In genomic region chr11:47425611-47426010, GRCh38 we compare ENCODE assay signal across 8 cellular contexts. TPM values are rescaled to one million over a fixed set of nuclear protein-coding genes. Genes with fewer than 3 reads are reported as not detected.
DNase-seq lines count a peak whose midpoint lies in the region; ATAC-seq and TF ChIP-seq lines count a peak whose summit lies in the region.

No MANE protein-coding gene starts in this region.

- BruUV-seq in Caco-2 (replicated peaks; lab: Mats Ljungman, UMichigan) (TSS peak; percentile 70), PC-9 (replicated peaks; lab: Mats Ljungman, UMichigan) (no TSS peak)

- peak overlapping the region; percentile 93 for H3K4me2 ChIP-seq in PC-9
- H3K4me2 ChIP-seq in osteoblast (ENCODE audit: insufficient read depth, low read length), result peak overlapping the region; percentile 98

- CTCF ChIA-PET in Caco-2 (lab: Charles Lee), result no interaction called here
- CTCF ChIA-PET in PC-9 (lab: Charles Lee), result no interaction called here

- H3K9me2 ChIP-seq in PC-9 (ENCODE audit: insufficient read depth), result no peaks in the 10 kb centered on the region

- H4K20me1 ChIP-seq in PC-9 (ENCODE audit: insufficient read depth), result no peaks in the 10 kb centered on the region
- H4K20me1 ChIP-seq in osteoblast (ENCODE audit: insufficient read depth, low read length), result no peaks in the 10 kb centered on the region

- intact Hi-C loops in Caco-2 (cut with micrococcal nuclease; ENCODE audit: unreplicated experiment), result loop anchor here (1.0 to 5.0 kb wide), 3 partner anchors 17 to 342 kb away; partner anchors contain the start of genes FNBP4 and SLC39A13
- intact Hi-C loops in PC-9 (cut with micrococcal nuclease; ENCODE audit: unreplicated experiment), result loop anchor here (1.0 to 5.0 kb wide), 3 partner anchors 17 to 342 kb away; partner anchors contain the start of genes CELF1, FNBP4 and SLC39A13

- H3K36me3 ChIP-seq in Caco-2 (ENCODE audit: control insufficient read depth, insufficient read depth, low read length) (peaks cover 13% of the 10 kb centered on the region), PC-9 (ENCODE audit: low read depth) (peaks cover 22% of the 10 kb centered on the region), osteoblast (ENCODE audit: insufficient read depth, low read length) (peaks cover 37% of the 10 kb centered on the region)

- H3K27me3 ChIP-seq in Caco-2 (replicated peaks; ENCODE audit: control insufficient read depth, insufficient read depth, low read length), result no peaks in the 10 kb centered on the region
- no peaks in the 10 kb centered on the region for H3K27me3 ChIP-seq in PC-9 (ENCODE audit: insufficient read depth, low read depth)
- H3K27me3 ChIP-seq in osteoblast (ENCODE audit: insufficient read depth, low read length), result no peaks in the 10 kb centered on the region

- TF ChIP-seq CTCF in Caco-2 (IDR thresholded peaks at IDR 0.05; ENCODE audit: insufficient read depth in 1 of 2, low read depth in 1 of 2, low read length in 1 of 2, severe bottlenecking in 1 of 2, unreplicated experiment in 1 of 2) (no peak), PC-9 (conservative IDR thresholded peaks at IDR 0.05) (no peak), epithelial cell of esophagus (IDR thresholded peaks at IDR 0.05; ENCODE audit: insufficient read depth, low read depth, low read length, missing control alignments) (no peak), osteoblast (IDR thresholded peaks at IDR 0.05; ENCODE audit: extremely low read depth, low read depth, low read length) (no peak)

- H3K27ac ChIP-seq in PC-9 (peak overlapping the region; percentile 73), osteoblast (ENCODE audit: low read depth, low read length) (peak overlapping the region; percentile 99)

- H3K4me1 ChIP-seq in Caco-2, result peaks cover 8% of the 10 kb centered on the region; the same call in 1 of the 2 replicates
- H3K4me1 ChIP-seq in PC-9 (replicated peaks; ENCODE audit: insufficient read depth), result peaks cover 18% of the 10 kb centered on the region
- H3K4me1 ChIP-seq in osteoblast (ENCODE audit: insufficient read depth, low read length), result peaks cover 14% of the 10 kb centered on the region

- H3K4me3 ChIP-seq in Caco-2 (ENCODE audit: low read depth, low read length), result peak overlapping the region; percentile 85
- peak overlapping the region; percentile 86 for H3K4me3 ChIP-seq in PC-9
- peak overlapping the region; percentile 98 for H3K4me3 ChIP-seq in epithelial cell of esophagus (ENCODE audit: low read length)
- H3K4me3 ChIP-seq in osteoblast (ENCODE audit: insufficient read depth, low read length), result peak overlapping the region; percentile 99

- H3K4me1 Mint-ChIP-seq in Caco-2 (ENCODE audit: low read depth, unreplicated experiment), result peaks cover 10% of the 10 kb centered on the region

- H3K27ac Mint-ChIP-seq in Caco-2 (ENCODE audit: unreplicated experiment), result peak overlapping the region; percentile 97

- H3K79me2 ChIP-seq in PC-9 (ENCODE audit: low read depth) (peaks cover 28% of the 10 kb centered on the region), osteoblast (ENCODE audit: insufficient read depth, low read length) (peaks cover 26% of the 10 kb centered on the region)

- H3K9me3 ChIP-seq in Caco-2 (no peaks in the 10 kb centered on the region), PC-9 (ENCODE audit: insufficient read depth, low read depth) (no peaks in the 10 kb centered on the region), osteoblast (ENCODE audit: low read depth, low read length) (no peaks in the 10 kb centered on the region)

- no peak for ATAC-seq in GM21529 (IDR thresholded peaks at IDR 0.05; ENCODE audit: unreplicated experiment)

- H3K36me3 Mint-ChIP-seq in Caco-2 (ENCODE audit: insufficient read depth, unreplicated experiment), result peaks cover 62% of the 10 kb centered on the region

- H3F3A ChIP-seq in PC-9 (ENCODE audit: insufficient read depth, low read depth), result peaks cover 19% of the 10 kb centered on the region

- peak overlapping the region; percentile 83 for H2AFZ ChIP-seq in PC-9
- H2AFZ ChIP-seq in osteoblast (ENCODE audit: low read length), result peak overlapping the region; percentile 97

- H3K27me3 Mint-ChIP-seq in Caco-2 (ENCODE audit: insufficient read depth, unreplicated experiment), result no peaks in the 10 kb centered on the region

- peak overlapping the region; percentile 89 for H3K4me3 Mint-ChIP-seq in Caco-2 (ENCODE audit: unreplicated experiment)

- H3K9me3 Mint-ChIP-seq in Caco-2 (ENCODE audit: unreplicated experiment), result no peaks in the 10 kb centered on the region

- DNase-seq in Caco-2 (no peak), PC-9 (no peak), epithelial cell of esophagus (ENCODE audit: low read depth) (no peak), osteoblast (ENCODE audit: insufficient read length, low spot score, missing footprints) (peak; percentile 58), DMS79 (lab: John Stamatoyannopoulos, UW) (no peak), SW480 (ENCODE audit: low spot score) (no peak), NCI-H2081 (lab: John Stamatoyannopoulos, UW) (no peak)

- POLR2A ChIA-PET in Caco-2 (lab: Charles Lee) (interaction anchor here (1.6 kb wide), 1 partner anchor 29 kb away, joined by 4 read pairs; no protein-coding TSS in a partner anchor), PC-9 (lab: Charles Lee; ENCODE audit: unreplicated experiment) (interaction anchor here (0.5 kb wide), 1 partner anchor 18 kb away, joined by 3 read pairs; no protein-coding TSS in a partner anchor)

RNA-seq across cellular contexts. Expression of gene PSMC3, which starts 0.6 kb away (rescaled TPM):
- total RNA-seq in Caco-2 (2022) (191 and 196 TPM in 2 replicates), PC-9 (2021) (160 and 222 TPM in 2 replicates), osteoblast (121 and 124 TPM in 2 replicates)

RNA-seq across cellular contexts. Expression of gene SLC39A13, which starts 17.2 kb away (rescaled TPM):
- 27.1 and 30.8 TPM in 2 replicates for total RNA-seq in Caco-2 (2022)
- total RNA-seq in PC-9 (2021), result 28.8 and 32.3 TPM in 2 replicates
- 52.5 and 78.9 TPM in 2 replicates for total RNA-seq in osteoblast

RNA-seq across cellular contexts. Expression of gene RAPSN, which starts 23.3 kb away (rescaled TPM):
- total RNA-seq in Caco-2 (2022) (0.93 and 2.0 TPM in 2 replicates), PC-9 (2021) (5.4 and 7.3 TPM in 2 replicates), osteoblast (0.29 and 0.36 TPM in 2 replicates)

RNA-seq across cellular contexts. Expression of gene SPI1, which starts 47.3 kb away (rescaled TPM):
- not detected in 2 replicates for total RNA-seq in Caco-2 (2022)
- total RNA-seq in PC-9 (2021), result not detected in 2 replicates
- total RNA-seq in osteoblast, result not detected in 2 replicates
